ENCODE assay signal across 24 cellular contexts in the genomic region with DNA sequence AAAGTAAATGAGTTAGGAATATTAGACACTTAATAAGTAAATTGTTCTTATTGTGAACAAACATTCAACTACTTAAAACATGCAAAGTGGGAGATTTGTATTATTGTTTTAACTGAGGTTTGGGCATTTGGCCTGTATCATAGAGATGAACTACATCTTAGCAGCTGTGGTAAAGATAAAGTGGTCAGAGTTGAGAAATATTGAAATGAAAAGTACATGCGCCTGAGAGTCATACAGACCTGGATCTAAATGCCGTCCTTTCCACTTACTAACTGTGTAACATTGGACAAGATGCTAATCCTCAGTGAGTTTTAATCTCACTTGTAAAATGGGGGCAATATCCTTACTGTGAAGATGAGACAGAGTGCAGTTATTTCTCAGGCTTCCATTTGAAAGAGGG.
DNase-seq lines count a peak whose midpoint lies in the region; ATAC-seq, FAIRE-seq and TF ChIP-seq lines count a peak whose summit lies in the region.
"Had no signal": no experiment of that assay in that cellular context is flagged by ENCODE, and none has a peak within 500 bp of the region (broad histone marks: within the 10 kb centered on the region; RNA-seq: fewer than 3 reads in every experiment).

No MANE protein-coding gene starts in this region.

- no peaks in the 10 kb centered on the region for H3K9me3 ChIP-seq in GM12878 (replicated peaks; ENCODE audit: control insufficient read depth, insufficient read depth, low read length)
- H3K9me3 ChIP-seq: adrenal gland; BLaER1 treated with 17β-estradiol and CSF1 and Interleukin-3, amounts not matched to agents 10 nM and 100 nM; gastroesophageal sphincter; pancreas; right atrium auricular region had no signal

- no peak overlapping the region for H3K9ac ChIP-seq in GM12878 (ENCODE audit: control insufficient read depth, insufficient read depth, low read length)
- H3K9ac ChIP-seq: BLaER1 treated with 17β-estradiol and CSF1 and Interleukin-3, amounts not matched to agents 10 nM and 100 nM had no signal

- no peak for TF ChIP-seq RAD21 in GM12878 (IDR thresholded peaks at IDR 0.05; ENCODE audit: insufficient read depth, low read depth, low read length)

- no peaks in the 10 kb centered on the region; the same call in 1 of the 2 replicates for H3K79me2 ChIP-seq in GM12878 (ENCODE audit: control insufficient read depth, insufficient read depth, low read length)

- intact Hi-C loops in GM12878 (cut with micrococcal nuclease; ENCODE audit: unreplicated experiment) = no loop called here

- H2AFZ ChIP-seq in GM12878 (ENCODE audit: control insufficient read depth, low read depth, low read length) = no peak overlapping the region

- CTCF ChIA-PET in GM12878 (lab: Yijun Ruan, JAX) = interaction anchor here (0.8 to 1.4 kb wide), 3 partner anchors 9 to 108 kb away, joined by 3 to 6 read pairs (median 6); no protein-coding TSS in a partner anchor

- H3K4me2 ChIP-seq in GM12878 (ENCODE audit: control insufficient read depth, insufficient read depth) = no peak overlapping the region
- H3K4me2 ChIP-seq: BLaER1 treated with 17β-estradiol and CSF1 and Interleukin-3, amounts not matched to agents 10 nM and 100 nM had no signal

- in situ Hi-C loops in GM12878 (cut with MboI) = loop anchor here (25.0 kb wide), 1 partner anchor 1751 kb away; a partner anchor contains a TSS

- no peaks in the 10 kb centered on the region for H4K20me1 ChIP-seq in GM12878 (ENCODE audit: control insufficient read depth, insufficient read depth)

- TF ChIP-seq POLR2A in GM12878 (IDR thresholded peaks at IDR 0.05; ENCODE audit: low read depth, low read length) = no peak

- H3K4me1 ChIP-seq in GM12878 (ENCODE audit: control insufficient read depth, insufficient read depth, low read length) = no peaks in the 10 kb centered on the region
- H3K4me1 ChIP-seq: adrenal gland; BLaER1 treated with 17β-estradiol and CSF1 and Interleukin-3, amounts not matched to agents 10 nM and 100 nM; pancreas; right atrium auricular region had no signal

- 83% methylated on average over 2 of the region's 2 CpGs for WGBS in GM12878 (ENCODE audit: insufficient coverage, insufficient replicate concordance, low lambda C conversion rate, missing lambda C conversion rate)

- peaks cover 3 to 21% of the 10 kb centered on the region in 2 experiments for H3K36me3 ChIP-seq in GM12878 (ENCODE audit: control insufficient read depth in 2 of 2, insufficient read depth in 2 of 2, low read length in 1 of 2)

- TF ChIP-seq EP300 in GM12878 (IDR thresholded peaks at IDR 0.05; ENCODE audit: borderline replicate concordance in 1 of 2, control insufficient read depth in 1 of 2, low read depth in 2 of 2, low read length in 2 of 2) = no peak

- H3K4me3 Mint-ChIP-seq in activated T-cell treated with anti-CD3 and anti-CD28 coated beads, Interleukin-2, amount 50 U/mL, for 24 hours = no peak overlapping the region
- no peak overlapping the region for H3K4me3 Mint-ChIP-seq in osteocyte (ENCODE audit: unreplicated experiment)
- no peak overlapping the region for H3K4me3 Mint-ChIP-seq in endothelial cell (ENCODE audit: unreplicated experiment)

- RAD21 ChIA-PET in GM12878 (lab: Charles Lee; ENCODE audit: unreplicated experiment) = no interaction called here

- H3K27me3 Mint-ChIP-seq in activated T-cell treated with anti-CD3 and anti-CD28 coated beads, Interleukin-2, amount 50 U/mL, for 24 hours = no peaks in the 10 kb centered on the region
- no peaks in the 10 kb centered on the region for H3K27me3 Mint-ChIP-seq in osteocyte (ENCODE audit: unreplicated experiment)
- H3K27me3 Mint-ChIP-seq in endothelial cell (ENCODE audit: unreplicated experiment) = no peaks in the 10 kb centered on the region

- POLR2A ChIA-PET in GM12878 (lab: Charles Lee) = no interaction called here

- SMC1A ChIA-PET in GM12878 (lab: Charles Lee; ENCODE audit: uncharacterized antibody, unreplicated experiment) = interaction anchor here (1.3 to 1.9 kb wide), 4 partner anchors 11 to 107 kb away, joined by 4 to 9 read pairs (median 4); no protein-coding TSS in a partner anchor

- H3K36me3 Mint-ChIP-seq in activated T-cell treated with anti-CD3 and anti-CD28 coated beads, Interleukin-2, amount 50 U/mL, for 24 hours (ENCODE audit: low read depth) = peaks cover 80% of the 10 kb centered on the region
- H3K36me3 Mint-ChIP-seq in osteocyte (ENCODE audit: unreplicated experiment) (peaks cover 32% of the 10 kb centered on the region), endothelial cell (ENCODE audit: low read depth, unreplicated experiment) (peaks cover 7% of the 10 kb centered on the region)

- H3K4me1 Mint-ChIP-seq in activated T-cell treated with anti-CD3 and anti-CD28 coated beads, Interleukin-2, amount 50 U/mL, for 24 hours (ENCODE audit: low read depth) = peaks cover 21% of the 10 kb centered on the region
- H3K4me1 Mint-ChIP-seq in osteocyte (ENCODE audit: unreplicated experiment) = peaks cover 8% of the 10 kb centered on the region
- H3K4me1 Mint-ChIP-seq in endothelial cell (ENCODE audit: unreplicated experiment) = no peaks in the 10 kb centered on the region

- TF ChIP-seq CTCF in GM12878 (IDR thresholded peaks at IDR 0.05 in 2 of 3, conservative IDR thresholded peaks at IDR 0.05 in 1 of 3; ENCODE audit: control insufficient read depth in 2 of 3, extremely low read depth in 1 of 3, insufficient read depth in 1 of 3, low read depth in 3 of 3, low read length in 3 of 3) (no peak), osteocyte (IDR thresholded peaks at IDR 0.05) (no peak), endothelial cell (IDR thresholded peaks at IDR 0.05; ENCODE audit: unreplicated experiment) (no peak)

- no peaks in the 10 kb centered on the region for H3K9me3 Mint-ChIP-seq in activated T-cell treated with anti-CD3 and anti-CD28 coated beads, Interleukin-2, amount 50 U/mL, for 24 hours
- H3K9me3 Mint-ChIP-seq in osteocyte (ENCODE audit: unreplicated experiment) (no peaks in the 10 kb centered on the region), endothelial cell (ENCODE audit: unreplicated experiment) (no peaks in the 10 kb centered on the region)

- H3K4me3 ChIP-seq in GM12878 = no peak overlapping the region
- H3K4me3 ChIP-seq: adrenal gland; BLaER1 treated with 17β-estradiol and CSF1 and Interleukin-3, amounts not matched to agents 10 nM and 100 nM; gastroesophageal sphincter; pancreas; right atrium auricular region had no signal

- TSS peak; percentile 41 for BruUV-seq in GM12878 (replicated peaks; lab: Mats Ljungman, UMichigan)

- H3K27ac Mint-ChIP-seq in activated T-cell treated with anti-CD3 and anti-CD28 coated beads, Interleukin-2, amount 50 U/mL, for 24 hours = peak overlapping the region; percentile 56
- peak overlapping the region; percentile 0 for H3K27ac Mint-ChIP-seq in osteocyte (ENCODE audit: unreplicated experiment)
- H3K27ac Mint-ChIP-seq in endothelial cell (ENCODE audit: unreplicated experiment) = no peak overlapping the region

- no peak for ATAC-seq in GM12878
- ATAC-seq: gastroesophageal sphincter, left lobe of liver, pancreas had no signal

- DNase-seq in activated T-cell treated with anti-CD3 and anti-CD28 coated beads, Interleukin-2, amount 50 U/mL, for 24 hours = no peak
- no peak for DNase-seq in activated T-cell treated with anti-CD3 and anti-CD28 coated beads for 4 hours
- DNase-seq in GM18507 (ENCODE audit: extremely low spot score, insufficient read length, low read depth) = no peak
- no peak for DNase-seq in GM12878 (ENCODE audit: low read depth, low spot score)
- DNase-seq in osteocyte (ENCODE audit: extremely low spot score, unreplicated experiment) = no peak
- no peak for DNase-seq in COR-L47 (lab: John Stamatoyannopoulos, UW)
- DNase-seq in NCI-H526 treated with DMSO at 0.1 percent for 48 hours (lab: John Stamatoyannopoulos, UW) = no peak
- no peak for DNase-seq in endothelial cell (ENCODE audit: low spot score)
- DNase-seq: adrenal gland; effector CD4-positive, alpha-beta T cell; HCEC 1CT; hippocampal formation; mesendoderm; NCI-H1105; NCI-H1930; NCI-H82; pancreas; Right ventricle myocardium superior; stimulated activated CD4-positive, alpha-beta T cell treated with anti-CD3 and anti-CD28 coated beads, Interleukin-4, amount 100 ng/mL, for 24 hours; stimulated activated naive CD4-positive, alpha-beta T cell had no signal

- H3K27me3 ChIP-seq in GM12878 (replicated peaks in 1 of 2; ENCODE audit: control insufficient read depth in 2 of 2, insufficient read depth in 2 of 2, low read length in 1 of 2) = no peaks in the 10 kb centered on the region
- H3K27me3 ChIP-seq: adrenal gland; BLaER1 treated with 17β-estradiol and CSF1 and Interleukin-3, amounts not matched to agents 10 nM and 100 nM; gastroesophageal sphincter; pancreas; right atrium auricular region had no signal

- H3K27ac ChIP-seq in GM12878 (ENCODE audit: control insufficient read depth, insufficient read depth) = no peak overlapping the region
- H3K27ac ChIP-seq: adrenal gland; BLaER1 treated with 17β-estradiol and CSF1 and Interleukin-3, amounts not matched to agents 10 nM and 100 nM; gastroesophageal sphincter; pancreas; right atrium auricular region had no signal

- FAIRE-seq in GM18507 (lab: Jason Lieb, UNC) (peak; percentile 15), GM12878 (lab: Jason Lieb, UNC) (no peak)
- FAIRE-seq: pancreas had no signal

TF ChIP-seq in GM12878, 131 proteins besides CTCF, POLR2A, EP300 and RAD21 (continues in another document):
- TF ChIP-seq SPI1 (IDR thresholded peaks at IDR 0.05; ENCODE audit: borderline replicate concordance, insufficient read depth, low read depth, low read length) (no peak), HDAC6 (IDR thresholded peaks at IDR 0.05; ENCODE audit: unreplicated experiment) (no peak), NBN (IDR thresholded peaks at IDR 0.05) (no peak), CHD4 (IDR thresholded peaks at IDR 0.05) (no peak), RELA (IDR thresholded peaks at IDR 0.05; ENCODE audit: borderline replicate concordance, partially characterized antibody) (no peak), FOS (IDR thresholded peaks at IDR 0.05; ENCODE audit: borderline replicate concordance, extremely low read depth, insufficient read length) (no peak), KDM1A (IDR thresholded peaks at IDR 0.05; ENCODE audit: borderline replicate concordance) (no peak), SP1 (IDR thresholded peaks at IDR 0.05; ENCODE audit: low read depth, low read length) (no peak), JUNB (IDR thresholded peaks at IDR 0.05) (no peak)
- TF ChIP-seq, protein P1, sequence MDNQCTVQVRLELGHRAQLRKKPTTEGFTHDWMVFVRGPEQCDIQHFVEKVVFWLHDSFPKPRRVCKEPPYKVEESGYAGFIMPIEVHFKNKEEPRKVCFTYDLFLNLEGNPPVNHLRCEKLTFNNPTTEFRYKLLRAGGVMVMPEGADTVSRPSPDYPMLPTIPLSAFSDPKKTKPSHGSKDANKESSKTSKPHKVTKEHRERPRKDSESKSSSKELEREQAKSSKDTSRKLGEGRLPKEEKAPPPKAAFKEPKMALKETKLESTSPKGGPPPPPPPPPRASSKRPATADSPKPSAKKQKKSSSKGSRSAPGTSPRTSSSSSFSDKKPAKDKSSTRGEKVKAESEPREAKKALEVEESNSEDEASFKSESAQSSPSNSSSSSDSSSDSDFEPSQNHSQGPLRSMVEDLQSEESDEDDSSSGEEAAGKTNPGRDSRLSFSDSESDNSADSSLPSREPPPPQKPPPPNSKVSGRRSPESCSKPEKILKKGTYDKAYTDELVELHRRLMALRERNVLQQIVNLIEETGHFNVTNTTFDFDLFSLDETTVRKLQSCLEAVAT (IDR thresholded peaks at IDR 0.05) = no peak
